In the genomic region with DNA sequence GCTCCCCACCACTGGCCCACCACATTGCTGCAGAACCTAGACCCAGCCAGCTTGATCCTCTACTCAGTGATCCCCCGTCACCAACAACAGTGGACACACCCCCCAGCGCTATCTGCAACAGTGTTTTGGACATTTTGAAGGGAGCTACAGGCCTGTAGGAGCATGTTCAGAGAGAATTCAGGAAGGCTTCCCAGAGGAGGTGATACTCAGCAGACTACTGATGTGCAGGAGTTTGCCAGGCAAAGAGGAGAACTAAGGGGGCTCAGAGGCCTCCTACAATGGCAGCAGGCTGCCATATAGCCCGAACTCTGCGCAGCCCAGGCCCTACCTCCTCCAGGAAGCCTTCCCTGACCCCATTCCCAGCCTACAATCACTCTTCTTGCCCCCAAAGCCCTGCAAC, we compare ENCODE assay signal across 30 cellular contexts.
A peak's percentile ranks its signal among the peaks of the same experiment; 100 is the strongest.
DNase-seq lines count a peak whose midpoint lies in the region; ATAC-seq, FAIRE-seq and TF ChIP-seq lines count a peak whose summit lies in the region.
"Had no signal": no experiment of that assay in that cellular context is flagged by ENCODE, and none has a peak within 500 bp of the region (broad histone marks: within the 10 kb centered on the region; RNA-seq: fewer than 3 reads in every experiment).

No MANE protein-coding gene starts in this region.

- peak overlapping the region; percentile 14 for H3K27ac Mint-ChIP-seq in activated CD4-positive, alpha-beta T cell treated with anti-CD3 and anti-CD28 coated beads, Interleukin-2, amount 10 ng/mL, durations not matched to agents 7 days and 5 days
- H3K27ac Mint-ChIP-seq in activated B cell treated with CpG ODN at 0.5 μM for 24 hours = peak overlapping the region; percentile 14
- H3K27ac Mint-ChIP-seq: dendritic cell treated with granulocyte-macrophage colony-stimulating factor and Interleukin-4, amounts not matched to agents 40 ng/mL and 50 ng/mL, for 4 days; T-helper 17 cell had no signal

- CTCF ChIA-PET in activated CD4-positive, alpha-beta T cell treated with anti-CD3 and anti-CD28 coated beads, Interleukin-2, amount 10 ng/mL, durations not matched to agents 7 days and 5 days (lab: Charles Lee) = interaction anchor here (0.5 to 3.4 kb wide), 5 partner anchors 12 to 1763 kb away, joined by 3 to 14 read pairs (median 6); no protein-coding TSS in a partner anchor
- CTCF ChIA-PET in activated B cell treated with CpG ODN at 0.5 μM for 24 hours (lab: Charles Lee) (interaction anchor here (2.2 kb wide), 1 partner anchor 81 kb away, joined by 11 read pairs; no protein-coding TSS in a partner anchor), HepG2 (lab: Yijun Ruan, JAX; ENCODE audit: low intra/inter-chr PET ratio, low total read pairs) (no interaction called here)

- TF ChIP-seq RAD21 in HepG2 (CRISPR knock-in tag; IDR thresholded peaks at IDR 0.05) = no peak

- H3K4me1 Mint-ChIP-seq in activated CD4-positive, alpha-beta T cell treated with anti-CD3 and anti-CD28 coated beads, Interleukin-2, amount 10 ng/mL, durations not matched to agents 7 days and 5 days = peaks cover 9% of the 10 kb centered on the region
- H3K4me1 Mint-ChIP-seq in activated B cell treated with CpG ODN at 0.5 μM for 24 hours = peaks cover 22% of the 10 kb centered on the region

- in situ Hi-C loops in HepG2 (cut with HindIII; ENCODE audit: extremely low pct_ligation_motif_present, low pct_unique_long_range_greater_than_20kb) = no loop called here

- BruUV-seq in HepG2 (replicated peaks; lab: Mats Ljungman, UMichigan) = no TSS peak

- POLR2A ChIA-PET in activated CD4-positive, alpha-beta T cell treated with anti-CD3 and anti-CD28 coated beads, Interleukin-2, amount 10 ng/mL, durations not matched to agents 7 days and 5 days (lab: Charles Lee) = no interaction called here
- POLR2A ChIA-PET in activated B cell treated with CpG ODN at 0.5 μM for 24 hours (lab: Charles Lee) = no interaction called here
- POLR2A ChIA-PET in HepG2 (lab: Yijun Ruan, JAX) = interaction anchor here (3.1 to 6.6 kb wide), 2 partner anchors 79 to 104 kb away, joined by 17 to 104 read pairs; no protein-coding TSS in a partner anchor

- TF ChIP-seq EP300 in HepG2 (IDR thresholded peaks at IDR 0.05; ENCODE audit: low read depth in 2 of 2, low read length in 2 of 2) (no peak), HepG2 (CRISPR knock-in tag; IDR thresholded peaks at IDR 0.05; ENCODE audit: borderline replicate concordance) (no peak)

- peaks cover 59 to 85% (median 70%) of the 10 kb centered on the region in 11 experiments for H3K36me3 ChIP-seq in BLaER1 treated with 17β-estradiol and CSF1 and Interleukin-3, amounts not matched to agents 10 nM and 100 nM
- no peaks in the 10 kb centered on the region for H3K36me3 ChIP-seq in kidney (ENCODE audit: control insufficient read depth in 1 of 2, insufficient read depth in 2 of 2, low read length in 2 of 2)
- peaks cover 2 to 14% of the 10 kb centered on the region in 2 experiments; a peak in 3 of 5 replicates for H3K36me3 ChIP-seq in HepG2 (replicated peaks in 1 of 2; ENCODE audit: control insufficient read depth in 1 of 2, insufficient read depth in 2 of 2, low read length in 2 of 2)
- H3K36me3 ChIP-seq: prostate gland had no signal

- H3K36me3 Mint-ChIP-seq in activated CD4-positive, alpha-beta T cell treated with anti-CD3 and anti-CD28 coated beads, Interleukin-2, amount 10 ng/mL, durations not matched to agents 7 days and 5 days (ENCODE audit: low read depth) = peaks cover 68% of the 10 kb centered on the region
- peaks cover 88% of the 10 kb centered on the region for H3K36me3 Mint-ChIP-seq in activated B cell treated with CpG ODN at 0.5 μM for 24 hours (ENCODE audit: low read depth)

- peak overlapping the region; percentile 4 to 96 (median 82); a peak in 16 of 22 replicates for H3K4me2 ChIP-seq in BLaER1 treated with 17β-estradiol and CSF1 and Interleukin-3, amounts not matched to agents 10 nM and 100 nM
- no peak overlapping the region for H3K4me2 ChIP-seq in HepG2 (ENCODE audit: low read depth, low read length)
- H3K4me2 ChIP-seq: A549 had no signal

- intact Hi-C loops in activated B cell treated with CpG ODN at 0.5 μM for 24 hours (cut with micrococcal nuclease) = loop anchor here (10.0 kb wide), 1 partner anchor 268 kb away; a partner anchor contains a TSS
- intact Hi-C loops in kidney (cut with DNase I) = loop anchor here (5.0 kb wide), 2 partner anchors 86 to 541 kb away; no protein-coding TSS in a partner anchor
- intact Hi-C loops in HepG2 (cut with micrococcal nuclease; ENCODE audit: unreplicated experiment) = no loop called here

- H4K20me1 ChIP-seq in BLaER1 treated with 17β-estradiol and CSF1 and Interleukin-3, amounts not matched to agents 10 nM and 100 nM = peaks cover 0 to 24% (median 4%) of the 10 kb centered on the region in 11 experiments; a peak in 6 of 22 replicates
- no peaks in the 10 kb centered on the region for H4K20me1 ChIP-seq in HepG2 (ENCODE audit: insufficient read depth, low read length)

- no peak overlapping the region for H2AFZ ChIP-seq in HepG2 (ENCODE audit: low read length)

- H3K9me3 Mint-ChIP-seq in activated CD4-positive, alpha-beta T cell treated with anti-CD3 and anti-CD28 coated beads, Interleukin-2, amount 10 ng/mL, durations not matched to agents 7 days and 5 days = no peaks in the 10 kb centered on the region
- H3K9me3 Mint-ChIP-seq in activated B cell treated with CpG ODN at 0.5 μM for 24 hours = no peaks in the 10 kb centered on the region
- H3K9me3 Mint-ChIP-seq: dendritic cell treated with granulocyte-macrophage colony-stimulating factor and Interleukin-4, amounts not matched to agents 40 ng/mL and 50 ng/mL, for 4 days had no signal

- no peak for ATAC-seq in activated B cell treated with CpG ODN at 0.5 μM for 24 hours (ENCODE audit: low read depth)
- ATAC-seq in esophagus mucosa = no peak
- no peak for ATAC-seq in HepG2
- ATAC-seq: A549; activated CD4-positive, CD25-positive, alpha-beta regulatory T cell treated with anti-CD3 and anti-CD28 coated beads, Interleukin-2, amount 50 U/mL, for 24 hours; foreskin keratinocyte; heart left ventricle; right lobe of liver; T-helper 17 cell had no signal

- H3K79me2 ChIP-seq in HepG2 (ENCODE audit: insufficient read depth, low read length) = no peaks in the 10 kb centered on the region

- no peak overlapping the region for H3K4me3 ChIP-seq in BLaER1 treated with 17β-estradiol and CSF1 and Interleukin-3, amounts not matched to agents 10 nM and 100 nM
- H3K4me3 ChIP-seq in kidney (ENCODE audit: low read length in 2 of 2) (no peak overlapping the region), HepG2 (replicated peaks in 1 of 3; ENCODE audit: insufficient read depth in 1 of 3, low read depth in 2 of 3, low read length in 3 of 3) (no peak overlapping the region)
- H3K4me3 ChIP-seq: A549, esophagus squamous epithelium, heart left ventricle, prostate gland, right lobe of liver, spleen, transverse colon had no signal

- no peaks in the 10 kb centered on the region for H3K9me3 ChIP-seq in BLaER1 treated with 17β-estradiol and CSF1 and Interleukin-3, amounts not matched to agents 10 nM and 100 nM (replicated peaks in 1 of 11)
- H3K9me3 ChIP-seq in kidney (ENCODE audit: control insufficient read depth in 1 of 2, low read length in 2 of 2) = no peaks in the 10 kb centered on the region
- H3K9me3 ChIP-seq in HepG2 (ENCODE audit: low read length) = no peaks in the 10 kb centered on the region
- H3K9me3 ChIP-seq: A549, esophagus squamous epithelium, heart left ventricle, prostate gland, right lobe of liver, spleen, transverse colon had no signal

- 100% methylated on average over 4 of the region's 4 CpGs for WGBS in HepG2 (ENCODE audit: low lambda C conversion rate)

- H3K27ac ChIP-seq in BLaER1 treated with 17β-estradiol and CSF1 and Interleukin-3, amounts not matched to agents 10 nM and 100 nM = peak overlapping the region in 6 of 11 experiments; percentile 31 to 88 (median 76); a peak in 8 of 22 replicates
- H3K27ac ChIP-seq in kidney (ENCODE audit: low read depth in 2 of 2, low read length in 2 of 2) (peak overlapping the region in 1 of 2 donors; percentile 19), HepG2 (ENCODE audit: extremely low read length, insufficient read depth, low read length) (no peak overlapping the region)
- H3K27ac ChIP-seq: A549, esophagus squamous epithelium, foreskin keratinocyte, heart left ventricle, prostate gland, right lobe of liver, spleen, transverse colon had no signal

- no peak for DNase-seq in activated CD4-positive, alpha-beta T cell treated with anti-CD3 and anti-CD28 coated beads, Interleukin-2, amount 10 ng/mL, durations not matched to agents 7 days and 5 days
- DNase-seq in activated CD4-positive, alpha-beta T cell treated with anti-CD3 and anti-CD28 coated beads for 4 hours = no peak
- DNase-seq in activated B cell treated with CpG ODN at 0.5 μM for 24 hours (no peak), kidney (peak; percentile 12), HepG2 (ENCODE audit: low spot score) (no peak)
- DNase-seq in stimulated activated CD4-positive, alpha-beta T cell treated with anti-CD3 and anti-CD28 coated beads, Interleukin-2, amount 100 ng/mL, for 24 hours = no peak
- DNase-seq: esophagus squamous epithelium; foreskin keratinocyte; H9; heart left ventricle; islet precursor cell; KG1; NCI-H1105; NCI-H2029; NCI-H524 treated with DMSO at 0.1 percent for 48 hours; nucleus accumbens; right lobe of liver; spleen; stimulated activated CD8-positive, alpha-beta memory T cell treated with anti-CD3 and anti-CD28 coated beads, Interleukin-4, amount 100 ng/mL, for 48 hours; T-helper 17 cell; transverse colon had no signal

- peaks cover 40 to 100% (median 78%) of the 10 kb centered on the region in 10 experiments for H3K4me1 ChIP-seq in BLaER1 treated with 17β-estradiol and CSF1 and Interleukin-3, amounts not matched to agents 10 nM and 100 nM
- H3K4me1 ChIP-seq in kidney (ENCODE audit: control insufficient read depth in 1 of 2, insufficient read depth in 1 of 2, low read depth in 1 of 2, low read length in 2 of 2) (peaks cover 6 to 13% of the 10 kb centered on the region in 2 donors), HepG2 (ENCODE audit: insufficient read depth, low read length) (peaks cover 52% of the 10 kb centered on the region)
- H3K4me1 ChIP-seq: A549, foreskin keratinocyte had no signal

- FAIRE-seq in kidney (lab: Jason Lieb, UNC) (no peak), HepG2 (lab: Jason Lieb, UNC) (no peak)
- FAIRE-seq: A549, endometrium, GM12892, TTC549 had no signal

- no peak overlapping the region for H3K4me3 Mint-ChIP-seq in activated CD4-positive, alpha-beta T cell treated with anti-CD3 and anti-CD28 coated beads, Interleukin-2, amount 10 ng/mL, durations not matched to agents 7 days and 5 days
- H3K4me3 Mint-ChIP-seq in activated B cell treated with CpG ODN at 0.5 μM for 24 hours = no peak overlapping the region
- H3K4me3 Mint-ChIP-seq: dendritic cell treated with granulocyte-macrophage colony-stimulating factor and Interleukin-4, amounts not matched to agents 40 ng/mL and 50 ng/mL, for 4 days; H9; T-helper 17 cell had no signal

- H3K27me3 Mint-ChIP-seq in activated CD4-positive, alpha-beta T cell treated with anti-CD3 and anti-CD28 coated beads, Interleukin-2, amount 10 ng/mL, durations not matched to agents 7 days and 5 days = no peaks in the 10 kb centered on the region
- H3K27me3 Mint-ChIP-seq in activated B cell treated with CpG ODN at 0.5 μM for 24 hours = no peaks in the 10 kb centered on the region
- H3K27me3 Mint-ChIP-seq: dendritic cell treated with granulocyte-macrophage colony-stimulating factor and Interleukin-4, amounts not matched to agents 40 ng/mL and 50 ng/mL, for 4 days; T-helper 17 cell had no signal

- no peak for TF ChIP-seq POLR2A in HepG2 (IDR thresholded peaks at IDR 0.05; ENCODE audit: insufficient read depth in 1 of 2, low read depth in 2 of 2, low read length in 2 of 2)

- TF ChIP-seq CTCF in activated B cell treated with CpG ODN at 0.5 μM for 24 hours (IDR thresholded peaks at IDR 0.05) (no peak), kidney (IDR thresholded peaks at IDR 0.05; ENCODE audit: borderline replicate concordance, extremely low read depth, insufficient read depth) (no peak), HepG2 (CRISPR knock-in tag; IDR thresholded peaks at IDR 0.05) (no peak)

- H3K27me3 ChIP-seq in BLaER1 treated with 17β-estradiol and CSF1 and Interleukin-3, amounts not matched to agents 10 nM and 100 nM = no peaks in the 10 kb centered on the region
- no peaks in the 10 kb centered on the region for H3K27me3 ChIP-seq in HepG2 (ENCODE audit: control insufficient read depth in 1 of 2, insufficient read depth in 2 of 2, low read length in 2 of 2)
- H3K27me3 ChIP-seq: esophagus squamous epithelium, foreskin keratinocyte, heart left ventricle, right lobe of liver, spleen, transverse colon had no signal

- H3K9ac ChIP-seq in BLaER1 treated with 17β-estradiol and CSF1 and Interleukin-3, amounts not matched to agents 10 nM and 100 nM = peak overlapping the region in 6 of 11 experiments; percentile 2 to 80 (median 42); a peak in 8 of 22 replicates
- H3K9ac ChIP-seq in kidney (ENCODE audit: low read length in 2 of 2) = no peak overlapping the region
- no peak overlapping the region for H3K9ac ChIP-seq in HepG2 (ENCODE audit: insufficient read depth, low read depth, low read length)

Comparison
In these comparisons a context has a peak if more than half of its experiments do, and no peak if none do; other contexts are left out.
1. H3K9ac ChIP-seq: peak in BLaER1 treated with 17β-estradiol and CSF1 and Interleukin-3, amounts not matched to agents 10 nM and 100 nM (6 of 11); none in kidney (0 of 2) and HepG2 (single experiment).